Comparison of ENCODE assay signal across 8 cellular contexts in the genomic region with DNA sequence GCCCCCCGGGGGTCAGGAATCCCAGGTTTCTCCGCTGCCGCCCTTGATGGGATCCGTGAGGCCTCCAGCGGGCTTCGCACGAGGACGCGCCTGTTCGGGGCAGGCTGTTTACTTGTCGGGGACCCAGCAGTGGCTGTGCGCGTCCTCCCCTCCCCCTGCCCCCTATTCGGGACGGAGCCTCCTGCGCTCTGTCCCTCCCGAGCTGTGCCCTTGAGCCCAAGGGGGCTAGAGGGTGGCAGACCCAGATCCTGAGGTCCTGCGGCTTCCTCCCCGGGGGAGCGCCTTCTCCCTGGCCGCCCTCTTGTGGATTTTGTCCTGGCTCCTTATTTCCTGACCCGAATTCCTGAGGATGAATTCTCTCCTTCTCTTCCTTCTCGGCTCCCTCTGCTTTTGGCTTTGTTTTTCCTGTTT. TPM values are rescaled to one million over a fixed set of nuclear protein-coding genes. Genes with fewer than 3 reads are reported as not detected.
DNase-seq lines count a peak whose midpoint lies in the region; ATAC-seq, FAIRE-seq and TF ChIP-seq lines count a peak whose summit lies in the region.

No MANE protein-coding gene starts in this region.

- peak overlapping the region; percentile 89 to 98 (median 95) for H3K4me3 Mint-ChIP-seq in naive thymus-derived CD4-positive, alpha-beta T cell

- H3K27me3 ChIP-seq in naive thymus-derived CD4-positive, alpha-beta T cell (ENCODE audit: control insufficient read depth in 2 of 2, insufficient read depth in 2 of 2, low read length in 2 of 2), result no peaks in the 10 kb centered on the region

- peaks cover 41 to 84% (median 74%) of the 10 kb centered on the region in 7 donors for H3K4me1 Mint-ChIP-seq in naive thymus-derived CD4-positive, alpha-beta T cell

- POLR2A ChIA-PET in naive thymus-derived CD4-positive, alpha-beta T cell (lab: Charles Lee), result interaction anchor here (0.8 to 9.8 kb wide), 11 partner anchors 11 to 61 kb away, joined by 3 to 130 read pairs (median 9); partner anchors contain the start of gene PIK3CD

- peak overlapping the region; percentile 78 to 93 (median 82) for H3K27ac Mint-ChIP-seq in naive thymus-derived CD4-positive, alpha-beta T cell

- TF ChIP-seq CTCF in epithelial cell of esophagus (IDR thresholded peaks at IDR 0.05; ENCODE audit: insufficient read depth, low read depth, low read length, missing control alignments), result peak; percentile 16
- TF ChIP-seq CTCF in D721Med (IDR thresholded peaks at IDR 0.05; ENCODE audit: insufficient read depth, missing control alignments), result no peak

- H3K9me3 ChIP-seq in ES-I3 (ENCODE audit: control insufficient read depth, insufficient read depth, low read length), result no peaks in the 10 kb centered on the region
- H3K9me3 ChIP-seq in naive thymus-derived CD4-positive, alpha-beta T cell (ENCODE audit: control insufficient read depth in 2 of 3, low read length in 3 of 3), result no peaks in the 10 kb centered on the region

- peak; percentile 16 for DNase-seq in RKO (ENCODE audit: low spot score)
- DNase-seq in epithelial cell of esophagus (ENCODE audit: low read depth), result peak; percentile 37
- peak in 1 of 9 donors; percentile 13 for DNase-seq in naive thymus-derived CD4-positive, alpha-beta T cell
- DNase-seq in GM12892 (ENCODE audit: insufficient read length), result no peak
- DNase-seq in germinal center (ENCODE audit: low spot score), result no peak
- no peak for DNase-seq in D721Med (ENCODE audit: insufficient read length, low spot score)
- DNase-seq in NCI-H526 treated with DMSO at 0.1 percent for 48 hours (lab: John Stamatoyannopoulos, UW), result no peak

- H3K9ac ChIP-seq in ES-I3 (ENCODE audit: low read depth, low read length), result peak overlapping the region; percentile 67

- H3K4me1 ChIP-seq in ES-I3 (ENCODE audit: insufficient read depth, low read length), result peaks cover 16% of the 10 kb centered on the region
- peaks cover 48 to 55% of the 10 kb centered on the region in 2 donors for H3K4me1 ChIP-seq in naive thymus-derived CD4-positive, alpha-beta T cell (ENCODE audit: control insufficient read depth in 2 of 2, insufficient read depth in 2 of 2, low read length in 2 of 2)

- CTCF ChIA-PET in naive thymus-derived CD4-positive, alpha-beta T cell (lab: Charles Lee), result interaction anchor here (1.3 to 4.6 kb wide), 3 partner anchors 31 to 62 kb away, joined by 4 to 28 read pairs (median 7); no protein-coding TSS in a partner anchor

- H3K27ac ChIP-seq in naive thymus-derived CD4-positive, alpha-beta T cell (ENCODE audit: low read depth, low read length), result peak overlapping the region; percentile 66

- H3K9me3 Mint-ChIP-seq in naive thymus-derived CD4-positive, alpha-beta T cell, result peaks cover 0 to 2% (median 0%) of the 10 kb centered on the region in 11 donors

- H3K36me3 ChIP-seq in ES-I3 (ENCODE audit: insufficient read depth, low read length), result no peaks in the 10 kb centered on the region
- H3K36me3 ChIP-seq in naive thymus-derived CD4-positive, alpha-beta T cell (ENCODE audit: control insufficient read depth in 2 of 3, insufficient read depth in 3 of 3, low read length in 3 of 3), result peaks cover 3 to 32% (median 8%) of the 10 kb centered on the region in 3 experiments

- peak overlapping the region; percentile 55 for H3K4me3 ChIP-seq in epithelial cell of esophagus (ENCODE audit: low read length)
- H3K4me3 ChIP-seq in naive thymus-derived CD4-positive, alpha-beta T cell (ENCODE audit: low read length), result peak overlapping the region; percentile 54

- ATAC-seq in naive thymus-derived CD4-positive, alpha-beta T cell, result no peak

- intact Hi-C loops in naive thymus-derived CD4-positive, alpha-beta T cell (cut with micrococcal nuclease), result loop anchor here (1.0 to 5.0 kb wide), 8 partner anchors 11 to 101 kb away; partner anchors contain the start of gene TMEM201 (in 1 of the 2)

- H3K27me3 Mint-ChIP-seq in naive thymus-derived CD4-positive, alpha-beta T cell, result no peaks in the 10 kb centered on the region

- peaks cover 4 to 33% (median 16%) of the 10 kb centered on the region in 5 donors for H3K36me3 Mint-ChIP-seq in naive thymus-derived CD4-positive, alpha-beta T cell

- FAIRE-seq in GM12892 (lab: Jason Lieb, UNC), result no peak
- no peak for FAIRE-seq in D721Med (lab: Jason Lieb, UNC)

- TF ChIP-seq POLR2A in GM12892 (IDR thresholded peaks at IDR 0.05; ENCODE audit: low read depth, low read length), result no peak

RNA-seq across cellular contexts. Expression of gene PIK3CD, which starts 38.4 kb away (rescaled TPM):
- 100 to 1,000 TPM; 269 to 313 (median 283) TPM for total RNA-seq in naive thymus-derived CD4-positive, alpha-beta T cell
- polyA plus RNA-seq in naive thymus-derived CD4-positive, alpha-beta T cell, result 100 to 1,000 TPM in 1 of 2 donors, 10 to 100 TPM in 1; 74.9 to 174 TPM
- 53.8 TPM for polyA plus RNA-seq in GM12892 (2012; ENCODE audit: missing spikeins)

Comparison
In these comparisons a context has a peak if more than half of its experiments do, and no peak if none do; other contexts are left out.
1. DNase-seq: peak in RKO (single experiment) and epithelial cell of esophagus (single experiment); none in GM12892 (single experiment), germinal center (single experiment), D721Med (single experiment) and NCI-H526 treated with DMSO at 0.1 percent for 48 hours (single experiment).